Comparison of ENCODE assay signal across 7 cellular contexts in genomic region chr10:69715899-69716606, GRCh38.
"Had no signal": no experiment of that assay in that cellular context is flagged by ENCODE, and none has a peak within 500 bp of the region (broad histone marks: within the 10 kb centered on the region; RNA-seq: fewer than 3 reads in every experiment).

No MANE protein-coding gene starts in this region.

- H3K4me1 Mint-ChIP-seq: naive thymus-derived CD4-positive, alpha-beta T cell had no signal

- H3K4me1 ChIP-seq: pancreas had no signal

- H3K27me3 ChIP-seq: pancreas had no signal

- H3K9me3 ChIP-seq: mucosa of descending colon, pancreas had no signal

- H3K27ac Mint-ChIP-seq: activated CD8-positive, alpha-beta T cell treated with anti-CD3 and anti-CD28 coated beads, Interleukin-2, amount 10 ng/mL, durations not matched to agents 7 days and 5 days; activated naive CD8-positive, alpha-beta T cell treated with anti-CD3 and anti-CD28 coated beads for 36 hours; naive thymus-derived CD4-positive, alpha-beta T cell had no signal

- H3K4me3 Mint-ChIP-seq: activated CD8-positive, alpha-beta T cell treated with anti-CD3 and anti-CD28 coated beads, Interleukin-2, amount 10 ng/mL, durations not matched to agents 7 days and 5 days; activated naive CD8-positive, alpha-beta T cell treated with anti-CD3 and anti-CD28 coated beads for 36 hours; naive thymus-derived CD4-positive, alpha-beta T cell had no signal

- H3K36me3 ChIP-seq: pancreas had no signal

- DNase-seq: T1000 had no signal

- H3K27ac ChIP-seq: pancreas, VCaP had no signal

- H3K36me3 Mint-ChIP-seq: activated naive CD8-positive, alpha-beta T cell treated with anti-CD3 and anti-CD28 coated beads for 36 hours; naive thymus-derived CD4-positive, alpha-beta T cell had no signal

- H3K9me3 Mint-ChIP-seq: activated naive CD8-positive, alpha-beta T cell treated with anti-CD3 and anti-CD28 coated beads for 36 hours; naive thymus-derived CD4-positive, alpha-beta T cell had no signal

- H3K4me3 ChIP-seq: mucosa of descending colon, pancreas had no signal
